Comparison of ENCODE assay signal across 26 cellular contexts in the genomic region with DNA sequence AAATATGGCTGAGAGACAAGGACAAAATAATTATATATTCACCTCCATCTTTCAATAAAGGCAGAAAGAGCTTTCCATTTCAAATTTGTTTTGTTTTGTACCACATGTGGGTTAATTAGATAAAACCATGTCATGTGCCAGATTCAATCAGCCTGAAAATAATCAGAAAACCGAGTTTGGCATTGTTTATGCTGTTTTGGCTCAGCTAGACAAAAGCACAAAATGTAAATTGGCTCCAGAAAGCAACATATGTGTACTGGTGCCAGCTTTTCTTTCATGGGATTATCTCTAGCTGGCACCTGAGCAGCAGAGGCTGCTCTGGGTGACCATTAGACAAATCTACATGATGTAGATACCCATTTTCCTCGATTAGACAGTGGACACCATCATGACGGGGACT. TPM values are rescaled to one million over a fixed set of nuclear protein-coding genes. Genes with fewer than 3 reads are reported as not detected.
DNase-seq lines count a peak whose midpoint lies in the region; ATAC-seq and TF ChIP-seq lines count a peak whose summit lies in the region.
"Had no signal": no experiment of that assay in that cellular context is flagged by ENCODE, and none has a peak within 500 bp of the region (broad histone marks: within the 10 kb centered on the region; RNA-seq: fewer than 3 reads in every experiment).

No MANE protein-coding gene starts in this region.

- DNase-seq in DMS 273 (lab: John Stamatoyannopoulos, UW; ENCODE audit: unreplicated experiment) (peak; percentile 4), DMS 273 treated with DMSO at 0.1 percent for 48 hours (lab: John Stamatoyannopoulos, UW) (no peak), NCI-H446 treated with DMSO at 0.1 percent for 48 hours (lab: John Stamatoyannopoulos, UW) (peak; percentile 87), adipocyte (ENCODE audit: low read depth) (peak; percentile 51), osteoblast (ENCODE audit: insufficient read length, low spot score, missing footprints) (no peak), suprapubic skin (ENCODE audit: low spot score in 2 of 2) (no peak), GF-D8 (lab: John Stamatoyannopoulos, UW) (no peak)
- DNase-seq: ACHN; CD4-positive, alpha-beta memory T cell; GM23248; MM.1S; NCI-H1048; NCI-H1436 treated with DMSO at 0.1 percent for 48 hours; NCI-H2029 treated with DMSO at 0.1 percent for 48 hours; NCI-H226; NCI-H524 treated with DMSO at 0.1 percent for 48 hours; SHP77 treated with DMSO at 0.1 percent for 48 hours; T-cell had no signal

- TF ChIP-seq CTCF in osteoblast (IDR thresholded peaks at IDR 0.05; ENCODE audit: extremely low read depth, low read depth, low read length) (no peak), suprapubic skin (IDR thresholded peaks at IDR 0.05) (no peak)

- H3K9me3 ChIP-seq in adipocyte (ENCODE audit: control insufficient read depth, low read length) = no peaks in the 10 kb centered on the region
- no peaks in the 10 kb centered on the region for H3K9me3 ChIP-seq in osteoblast (ENCODE audit: low read depth, low read length)
- no peaks in the 10 kb centered on the region for H3K9me3 ChIP-seq in suprapubic skin
- H3K9me3 ChIP-seq: BLaER1 treated with 17β-estradiol and CSF1 and Interleukin-3, amounts not matched to agents 10 nM and 100 nM had no signal

- H3K9ac ChIP-seq in adipocyte (ENCODE audit: low read length) = no peak overlapping the region
- H3K9ac ChIP-seq: BLaER1 treated with 17β-estradiol and CSF1 and Interleukin-3, amounts not matched to agents 10 nM and 100 nM; GM23248 had no signal

- no peak overlapping the region for H3K27ac ChIP-seq in osteoblast (ENCODE audit: low read depth, low read length)
- H3K27ac ChIP-seq in suprapubic skin = no peak overlapping the region
- H3K27ac ChIP-seq: 22Rv1; BLaER1 treated with 17β-estradiol and CSF1 and Interleukin-3, amounts not matched to agents 10 nM and 100 nM; GM23248; HL-60; RWPE1 had no signal

- H3K79me2 ChIP-seq in osteoblast (ENCODE audit: insufficient read depth, low read length) = no peaks in the 10 kb centered on the region

- no peak for ATAC-seq in HG03159 (IDR thresholded peaks at IDR 0.05; ENCODE audit: unreplicated experiment)
- ATAC-seq: HepG2, K562, T-cell had no signal

- no peak for TF ChIP-seq POLR2A in suprapubic skin (IDR thresholded peaks at IDR 0.05)

- H2AFZ ChIP-seq in osteoblast (ENCODE audit: low read length) = peak overlapping the region; percentile 25
- H2AFZ ChIP-seq: GM23248 had no signal

- H3K36me3 ChIP-seq in adipocyte (ENCODE audit: control insufficient read depth, insufficient read depth, low read length, severe bottlenecking) (no peaks in the 10 kb centered on the region), osteoblast (ENCODE audit: insufficient read depth, low read length) (no peaks in the 10 kb centered on the region), suprapubic skin (no peaks in the 10 kb centered on the region)
- H3K36me3 ChIP-seq: BLaER1 treated with 17β-estradiol and CSF1 and Interleukin-3, amounts not matched to agents 10 nM and 100 nM; HAP-1 had no signal

- no peak for TF ChIP-seq EP300 in suprapubic skin (IDR thresholded peaks at IDR 0.05)

- H3K4me1 ChIP-seq in adipocyte (ENCODE audit: control insufficient read depth, insufficient read depth, low read length) (peaks cover 12% of the 10 kb centered on the region), osteoblast (ENCODE audit: insufficient read depth, low read length) (peaks cover 8% of the 10 kb centered on the region), suprapubic skin (no peaks in the 10 kb centered on the region)
- H3K4me1 ChIP-seq: BLaER1 treated with 17β-estradiol and CSF1 and Interleukin-3, amounts not matched to agents 10 nM and 100 nM; HAP-1 had no signal

- whole genome bisulfite sequencing in suprapubic skin = 49% methylated on average over 3 of the region's 3 CpGs

- H3K4me2 ChIP-seq in osteoblast (ENCODE audit: insufficient read depth, low read length) = no peak overlapping the region
- H3K4me2 ChIP-seq: BLaER1 treated with 17β-estradiol and CSF1 and Interleukin-3, amounts not matched to agents 10 nM and 100 nM had no signal

- no peaks in the 10 kb centered on the region for H4K20me1 ChIP-seq in osteoblast (ENCODE audit: insufficient read depth, low read length)
- H4K20me1 ChIP-seq: BLaER1 treated with 17β-estradiol and CSF1 and Interleukin-3, amounts not matched to agents 10 nM and 100 nM had no signal

- H3K4me3 ChIP-seq in adipocyte (ENCODE audit: low read length) (no peak overlapping the region), osteoblast (ENCODE audit: insufficient read depth, low read length) (no peak overlapping the region), suprapubic skin (no peak overlapping the region)
- H3K4me3 ChIP-seq: BLaER1 treated with 17β-estradiol and CSF1 and Interleukin-3, amounts not matched to agents 10 nM and 100 nM; GM23248; HAP-1; K562 had no signal

- H3K27me3 ChIP-seq in adipocyte (replicated peaks; ENCODE audit: control insufficient read depth, insufficient read depth, low read length) = no peaks in the 10 kb centered on the region
- no peaks in the 10 kb centered on the region for H3K27me3 ChIP-seq in osteoblast (ENCODE audit: insufficient read depth, low read length)
- H3K27me3 ChIP-seq in suprapubic skin = no peaks in the 10 kb centered on the region
- H3K27me3 ChIP-seq: BLaER1 treated with 17β-estradiol and CSF1 and Interleukin-3, amounts not matched to agents 10 nM and 100 nM had no signal

RNA-seq across cellular contexts. Expression of a gene that starts 9.2 kb away (rescaled TPM):
- total RNA-seq in osteoblast (13.0 and 17.0 TPM in 2 replicates), suprapubic skin (10 to 100 TPM in 1 of 4 donors, 1 to 10 TPM in 3; 5.6 to 10.9 (median 8.0) TPM)

RNA-seq across cellular contexts. Expression of a gene that starts 22.1 kb away (rescaled TPM):
- total RNA-seq in osteoblast (25.9 and 30.8 TPM in 2 replicates), suprapubic skin (1 to 10 TPM in 2 of 4 donors, under 1 TPM in 2; 0.53 to 2.7 (median 1.1) TPM)
- total RNA-seq: HepG2 had no signal

Comparison
In these comparisons a context has a peak if more than half of its experiments do, and no peak if none do; other contexts are left out.
1. DNase-seq: peak in DMS 273 (single experiment), NCI-H446 treated with DMSO at 0.1 percent for 48 hours (single experiment) and adipocyte (single experiment); none in DMS 273 treated with DMSO at 0.1 percent for 48 hours (single experiment), osteoblast (single experiment), suprapubic skin (0 of 2) and GF-D8 (single experiment).